6 cellular contexts compared by ENCODE assay signal in the genomic region with DNA sequence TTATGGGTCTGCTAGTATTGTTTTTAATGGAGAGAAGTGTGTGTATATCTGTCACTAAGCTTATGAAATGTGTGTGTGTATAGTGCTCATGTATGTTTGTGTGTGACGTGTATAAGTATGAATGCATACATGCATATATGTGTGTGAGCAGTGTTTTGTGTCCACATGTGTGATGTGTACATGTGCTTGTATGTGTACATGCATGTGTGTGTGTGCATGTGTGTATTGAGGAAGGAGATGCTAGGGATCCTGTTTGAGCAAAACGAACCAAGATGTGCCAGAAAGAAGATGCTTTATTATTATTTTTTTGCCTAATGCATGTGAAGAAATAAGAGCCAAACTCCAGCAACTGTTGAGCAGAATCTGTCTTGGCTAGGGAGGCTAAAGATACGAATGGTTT.
"Had no signal": no experiment of that assay in that cellular context is flagged by ENCODE, and none has a peak within 500 bp of the region (broad histone marks: within the 10 kb centered on the region; RNA-seq: fewer than 3 reads in every experiment).

No MANE protein-coding gene starts in this region.

- H3K27ac ChIP-seq: HL-60 had no signal

- DNase-seq: IMR-90, KBM-7, KG1 had no signal

- H3K4me3 ChIP-seq: K562 had no signal

- ATAC-seq: K562 had no signal

- FAIRE-seq: HTR-8/SVneo, K562 had no signal
